ENCODE assay signal across 30 cellular contexts in genomic region chr6:136795996-136796395, GRCh38.
"Had no signal": no experiment of that assay in that cellular context is flagged by ENCODE, and none has a peak within 500 bp of the region (broad histone marks: within the 10 kb centered on the region; RNA-seq: fewer than 3 reads in every experiment).

No MANE protein-coding gene starts in this region.

- H3K27ac Mint-ChIP-seq: progenitor cell of endocrine pancreas; stimulated activated naive B cell treated with anti-CD40 and anti-IgM and Interleukin-4, amounts not matched to agents 10 μg/mL and 1 μg/mL and 100 μg/mL, for 72 hours; stimulated activated naive CD8-positive, alpha-beta T cell treated with anti-CD3 and anti-CD28 coated beads, Interleukin-15, Interleukin-2, amounts not matched to agents 100 ng/mL and 50 ng/mL, for 24 hours had no signal

- H3K4me1 ChIP-seq: colonic mucosa had no signal

- H3K4me3 Mint-ChIP-seq: dendritic cell treated with granulocyte-macrophage colony-stimulating factor and Interleukin-4, amounts not matched to agents 40 ng/mL and 50 ng/mL, for 4 days; natural killer cell treated with Interleukin-12 subunit alpha and Interleukin-12 subunit beta and Interleukin-15 and Interleukin-18, amount 100 ng/mL, for 72 hours; neural crest cell; stimulated activated naive B cell treated with anti-CD40 and anti-IgM and Interleukin-4, amounts not matched to agents 10 μg/mL and 1 μg/mL and 100 μg/mL, for 72 hours; stimulated activated naive CD8-positive, alpha-beta T cell treated with anti-CD3 and anti-CD28 coated beads, Interleukin-15, Interleukin-2, amounts not matched to agents 100 ng/mL and 50 ng/mL, for 24 hours had no signal

- H3K36me3 ChIP-seq: colonic mucosa, esophagus muscularis mucosa, heart right ventricle, left ventricle myocardium inferior, lower lobe of right lung, neutrophil, right lobe of liver, thoracic aorta, tibial nerve, upper lobe of left lung had no signal

- H3K9ac ChIP-seq: parathyroid adenoma had no signal

- H3K36me3 Mint-ChIP-seq: stimulated activated naive B cell treated with anti-CD40 and anti-IgM and Interleukin-4, amounts not matched to agents 10 μg/mL and 1 μg/mL and 100 μg/mL, for 72 hours had no signal

- H3K9me3 ChIP-seq: colonic mucosa, esophagus muscularis mucosa, lower lobe of right lung, mucosa of descending colon, neutrophil, right lobe of liver, thoracic aorta, upper lobe of left lung had no signal

- H3K9me3 Mint-ChIP-seq: dendritic cell treated with granulocyte-macrophage colony-stimulating factor and Interleukin-4, amounts not matched to agents 40 ng/mL and 50 ng/mL, for 4 days; natural killer cell treated with Interleukin-12 subunit alpha and Interleukin-12 subunit beta and Interleukin-15 and Interleukin-18, amount 100 ng/mL, for 72 hours; stimulated activated naive B cell treated with anti-CD40 and anti-IgM and Interleukin-4, amounts not matched to agents 10 μg/mL and 1 μg/mL and 100 μg/mL, for 72 hours; stimulated activated naive CD8-positive, alpha-beta T cell treated with anti-CD3 and anti-CD28 coated beads, Interleukin-15, Interleukin-2, amounts not matched to agents 100 ng/mL and 50 ng/mL, for 24 hours had no signal

- H3K27me3 Mint-ChIP-seq: dendritic cell treated with granulocyte-macrophage colony-stimulating factor and Interleukin-4, amounts not matched to agents 40 ng/mL and 50 ng/mL, for 4 days; natural killer cell treated with Interleukin-12 subunit alpha and Interleukin-12 subunit beta and Interleukin-15 and Interleukin-18, amount 100 ng/mL, for 72 hours; stimulated activated naive B cell treated with anti-CD40 and anti-IgM and Interleukin-4, amounts not matched to agents 10 μg/mL and 1 μg/mL and 100 μg/mL, for 72 hours; stimulated activated naive CD8-positive, alpha-beta T cell treated with anti-CD3 and anti-CD28 coated beads, Interleukin-15, Interleukin-2, amounts not matched to agents 100 ng/mL and 50 ng/mL, for 24 hours had no signal

- H3K4me3 ChIP-seq: colonic mucosa, esophagus muscularis mucosa, heart right ventricle, left ventricle myocardium inferior, lower lobe of right lung, mucosa of descending colon, right lobe of liver, thoracic aorta, tibial nerve, upper lobe of left lung had no signal

- H3K79me2 ChIP-seq: parathyroid adenoma had no signal

- H3K27ac ChIP-seq: colonic mucosa, esophagus muscularis mucosa, heart right ventricle, left ventricle myocardium inferior, lower lobe of right lung, neutrophil, parathyroid adenoma, right lobe of liver, thoracic aorta, tibial nerve, upper lobe of left lung had no signal

- DNase-seq: colonic mucosa; effector memory CD4-positive, alpha-beta T cell; foreskin melanocyte; glutamatergic neuron; heart right ventricle; hippocampal formation; islet precursor cell; left colon; left ventricle myocardium inferior; lower lobe of right lung; mucosa of descending colon; naive B cell; right lobe of liver; small intestine; stimulated activated CD4-positive, alpha-beta T cell treated with anti-CD3 and anti-CD28 coated beads, Interleukin-15, amount 100 ng/mL, for 24 hours; stimulated activated CD4-positive, alpha-beta T cell treated with anti-CD3 and anti-CD28 coated beads, Interleukin-2, amount 100 ng/mL, for 48 hours; stimulated activated naive B cell treated with anti-CD40 and anti-IgM and Interleukin-4, amounts not matched to agents 10 μg/mL and 1 μg/mL and 100 μg/mL, for 72 hours; upper lobe of left lung had no signal

- H3K27me3 ChIP-seq: colonic mucosa, esophagus muscularis mucosa, heart right ventricle, neutrophil, right lobe of liver, tibial nerve, upper lobe of left lung had no signal

- H2AFZ ChIP-seq: parathyroid adenoma had no signal

- ATAC-seq: heart right ventricle; left colon; lower lobe of right lung; mucosa of descending colon; natural killer cell treated with Interleukin-12 subunit alpha and Interleukin-12 subunit beta and Interleukin-15 and Interleukin-18, amount 100 ng/mL, for 72 hours; right lobe of liver; stimulated activated naive B cell treated with anti-CD40 and anti-IgM and Interleukin-4, amounts not matched to agents 10 μg/mL and 1 μg/mL and 100 μg/mL, for 72 hours had no signal

- FAIRE-seq: endothelial cell of umbilical vein, small intestine, urothelium cell line had no signal
